8 cellular contexts compared by ENCODE assay signal in genomic region chr6:135410856-135411255, GRCh38.
"Had no signal": no experiment of that assay in that cellular context is flagged by ENCODE, and none has a peak within 500 bp of the region (broad histone marks: within the 10 kb centered on the region; RNA-seq: fewer than 3 reads in every experiment).

No MANE protein-coding gene starts in this region.

- DNase-seq: GOT3, H7, IMR-90, KBM-7 had no signal

- H3K27ac ChIP-seq: GM23248 had no signal

- H3K4me3 ChIP-seq: GM23248, HAP-1 had no signal

- H3K9ac ChIP-seq: GM23248 had no signal

- H3K9me3 ChIP-seq: HAP-1 had no signal

- H3K4me1 ChIP-seq: HAP-1 had no signal

- H3K4me3 Mint-ChIP-seq: HFFc6 had no signal

- ATAC-seq: HCT116 had no signal

- H3K27ac Mint-ChIP-seq: HFFc6 had no signal

- H3K9me3 Mint-ChIP-seq: HFFc6 had no signal
